Comparison of ENCODE assay signal across 8 cellular contexts in genomic region chr2:201644001-201644400, GRCh38. TPM values are rescaled to one million over a fixed set of nuclear protein-coding genes. Genes with fewer than 3 reads are reported as not detected.
DNase-seq lines count a peak whose midpoint lies in the region; ATAC-seq lines count a peak whose summit lies in the region.
"Had no signal": no experiment of that assay in that cellular context is flagged by ENCODE, and none has a peak within 500 bp of the region (broad histone marks: within the 10 kb centered on the region; RNA-seq: fewer than 3 reads in every experiment).

No MANE protein-coding gene starts in this region.

- H3K4me3 Mint-ChIP-seq in activated T-helper 17 cell treated with anti-CD3 and anti-CD28 coated beads, Interleukin-2, amount 50 U/mL, for 72 hours = peak overlapping the region; percentile 91

- H3K27ac ChIP-seq in subcutaneous abdominal adipose tissue (ENCODE audit: low read depth, low read length) = peak overlapping the region; percentile 83

- H3K27me3 Mint-ChIP-seq in activated T-helper 17 cell treated with anti-CD3 and anti-CD28 coated beads, Interleukin-2, amount 50 U/mL, for 72 hours = no peaks in the 10 kb centered on the region

- H3K4me1 ChIP-seq in subcutaneous abdominal adipose tissue (ENCODE audit: control insufficient read depth in 5 of 5, insufficient read depth in 5 of 5, low read length in 5 of 5) = peaks cover 0 to 23% (median 13%) of the 10 kb centered on the region in 5 donors

- no peak overlapping the region for H3K27ac Mint-ChIP-seq in activated T-helper 17 cell treated with anti-CD3 and anti-CD28 coated beads, Interleukin-2, amount 50 U/mL, for 72 hours

- H3K4me1 Mint-ChIP-seq in activated T-helper 17 cell treated with anti-CD3 and anti-CD28 coated beads, Interleukin-2, amount 50 U/mL, for 72 hours = peaks cover 10% of the 10 kb centered on the region

- H3K27me3 ChIP-seq in subcutaneous abdominal adipose tissue (ENCODE audit: control insufficient read depth in 5 of 5, insufficient read depth in 4 of 5, low read length in 5 of 5) = no peaks in the 10 kb centered on the region

- ATAC-seq in activated T-helper 17 cell treated with anti-CD3 and anti-CD28 coated beads, Interleukin-2, amount 50 U/mL, for 72 hours (replicated peaks) = no peak
- no peak for ATAC-seq in HG03565 (IDR thresholded peaks at IDR 0.05; ENCODE audit: unreplicated experiment)

- no peaks in the 10 kb centered on the region for H3K9me3 Mint-ChIP-seq in activated T-helper 17 cell treated with anti-CD3 and anti-CD28 coated beads, Interleukin-2, amount 50 U/mL, for 72 hours
- H3K9me3 Mint-ChIP-seq: memory B cell had no signal

- H3K9me3 ChIP-seq in subcutaneous abdominal adipose tissue (ENCODE audit: control insufficient read depth in 5 of 5, low read length in 5 of 5) = no peaks in the 10 kb centered on the region

- peak; percentile 25 for DNase-seq in HS-5 (ENCODE audit: low read depth)
- DNase-seq in GM19238 (ENCODE audit: insufficient read length, low spot score) = no peak
- no peak for DNase-seq in stimulated activated naive CD4-positive, alpha-beta T cell (lab: John Stamatoyannopoulos, UW)

- H3K9ac ChIP-seq in subcutaneous abdominal adipose tissue (ENCODE audit: low read length in 5 of 5) = peak overlapping the region in 3 of 5 donors; percentile 90 to 95 (median 91)

- peaks cover 6% of the 10 kb centered on the region for H3K36me3 Mint-ChIP-seq in activated T-helper 17 cell treated with anti-CD3 and anti-CD28 coated beads, Interleukin-2, amount 50 U/mL, for 72 hours (ENCODE audit: low read depth)
- H3K36me3 Mint-ChIP-seq: memory B cell had no signal

- H3K4me3 ChIP-seq in iPS-11a (ENCODE audit: low read depth, low read length) (peak overlapping the region; percentile 78), subcutaneous abdominal adipose tissue (ENCODE audit: low read depth in 1 of 5, low read length in 5 of 5) (peak overlapping the region in 4 of 5 donors; percentile 61 to 99 (median 96))

- H3K36me3 ChIP-seq in subcutaneous abdominal adipose tissue (ENCODE audit: control insufficient read depth in 5 of 5, insufficient read depth in 5 of 5, low read length in 5 of 5) = peaks cover 0 to 4% (median 2%) of the 10 kb centered on the region in 5 donors

RNA-seq across cellular contexts. Expression of gene TMEM237, which starts 0.7 kb away (rescaled TPM):
- 10 to 100 TPM; 11.8 to 22.0 TPM for total RNA-seq in activated T-helper 17 cell treated with anti-CD3 and anti-CD28 coated beads, Interleukin-2, amount 50 U/mL, for 72 hours

RNA-seq across cellular contexts. Expression of gene MPP4, which starts 54.4 kb away (rescaled TPM):
- total RNA-seq in activated T-helper 17 cell treated with anti-CD3 and anti-CD28 coated beads, Interleukin-2, amount 50 U/mL, for 72 hours = not detected
